1 cellular context compared by ENCODE assay signal in genomic region chr18:48975221-48975816, GRCh38.
A peak's percentile ranks its signal among the peaks of the same experiment; 100 is the strongest.
TF ChIP-seq lines count a peak whose summit lies in the region.

No MANE protein-coding gene starts in this region.

TF ChIP-seq in HEK293, 187 proteins besides CTCF, POLR2A, EP300 and RAD21 (continued from another document and continues in another):
- TF ChIP-seq ZNF18 (tag by site-specific recombination; IDR thresholded peaks at IDR 0.05) (no peak), ZNF561 (tag by site-specific recombination; IDR thresholded peaks at IDR 0.05; ENCODE audit: borderline replicate concordance) (0 out of 2 replicates have a peak, but pooled peaks have one; percentile 33), HOXC10 (CRISPR knock-in tag; IDR thresholded peaks at IDR 0.05) (no peak), ZNF639 (tag by site-specific recombination; IDR thresholded peaks at IDR 0.05) (no peak), ZNF266 (tag by site-specific recombination; IDR thresholded peaks at IDR 0.05; ENCODE audit: low read depth) (no peak), ZNF26 (tag by site-specific recombination; IDR thresholded peaks at IDR 0.05) (no peak), ZNF449 (tag by site-specific recombination; IDR thresholded peaks at IDR 0.05) (no peak), ZIC2 (tag by site-specific recombination; IDR thresholded peaks at IDR 0.05) (peak; percentile 15; the same call in 1 of the 2 replicates), ZNF324 (tag by site-specific recombination; IDR thresholded peaks at IDR 0.05) (no peak), ZNF692 (tag by site-specific recombination; IDR thresholded peaks at IDR 0.05) (no peak), ZNF48 (tag by site-specific recombination; IDR thresholded peaks at IDR 0.05) (no peak), ZNF549 (tag by site-specific recombination; IDR thresholded peaks at IDR 0.05) (no peak), ZNF830 (tag by site-specific recombination; IDR thresholded peaks at IDR 0.05; ENCODE audit: low read depth) (no peak), ZNF202 (tag by site-specific recombination; IDR thresholded peaks at IDR 0.05; ENCODE audit: borderline replicate concordance) (peak; percentile 36; the same call in 1 of the 2 replicates), ZNF23 (tag by site-specific recombination; IDR thresholded peaks at IDR 0.05; ENCODE audit: borderline replicate concordance) (no peak), ZNF660 (tag by site-specific recombination; IDR thresholded peaks at IDR 0.05) (no peak), ZNF664 (tag by site-specific recombination; IDR thresholded peaks at IDR 0.05) (no peak), ATF2 (tag by site-specific recombination; IDR thresholded peaks at IDR 0.05; ENCODE audit: low read depth) (no peak), ZBTB10 (tag by site-specific recombination; IDR thresholded peaks at IDR 0.05) (peak; percentile 29; the same call in 1 of the 2 replicates), GLIS1 (tag by site-specific recombination; IDR thresholded peaks at IDR 0.05) (peak; percentile 87), ZNF645 (tag by site-specific recombination; IDR thresholded peaks at IDR 0.05) (no peak), SCRT1 (tag by site-specific recombination; IDR thresholded peaks at IDR 0.05; ENCODE audit: borderline replicate concordance) (no peak), REST (tag by site-specific recombination; IDR thresholded peaks at IDR 0.05) (no peak), ZNF239 (tag by site-specific recombination; IDR thresholded peaks at IDR 0.05) (no peak), ZNF398 (tag by site-specific recombination; IDR thresholded peaks at IDR 0.05) (peak; percentile 62; the same call in 1 of the 2 replicates), ZNF585B (tag by site-specific recombination; IDR thresholded peaks at IDR 0.05) (no peak), IKZF3 (tag by site-specific recombination; IDR thresholded peaks at IDR 0.05) (no peak), ZNF571 (tag by site-specific recombination; IDR thresholded peaks at IDR 0.05) (no peak), ZNF624 (tag by site-specific recombination; IDR thresholded peaks at IDR 0.05) (no peak), ZNF248 (tag by site-specific recombination; IDR thresholded peaks at IDR 0.05) (no peak), ZNF488 (tag by site-specific recombination; IDR thresholded peaks at IDR 0.05) (no peak), BCL11A (tag by site-specific recombination; IDR thresholded peaks at IDR 0.05; ENCODE audit: low read depth) (no peak), YY1 (tag by site-specific recombination; IDR thresholded peaks at IDR 0.05) (no peak), GLI2 (tag by site-specific recombination; IDR thresholded peaks at IDR 0.05; ENCODE audit: borderline replicate concordance, low read depth) (no peak), KLF16 (tag by site-specific recombination; IDR thresholded peaks at IDR 0.05) (0 out of 2 replicates have a peak, but pooled peaks have one; percentile 35), ZNF16 (tag by site-specific recombination; IDR thresholded peaks at IDR 0.05; ENCODE audit: low read depth) (no peak), ZNF704 (tag by site-specific recombination; IDR thresholded peaks at IDR 0.05) (no peak), ZNF19 (tag by site-specific recombination; IDR thresholded peaks at IDR 0.05; ENCODE audit: low read depth) (no peak), ZXDB (tag by site-specific recombination; IDR thresholded peaks at IDR 0.05) (no peak)
